1 cellular context compared by ENCODE assay signal in genomic region chr6:49918787-49919186, GRCh38.
TF ChIP-seq lines count a peak whose summit lies in the region.

No MANE protein-coding gene starts in this region.

TF ChIP-seq in HepG2, 621 proteins besides CTCF, POLR2A, EP300 and RAD21 (continued from another document):
- TF ChIP-seq DZIP1 (CRISPR knock-in tag; IDR thresholded peaks at IDR 0.05), result no peak
- no peak for TF ChIP-seq CBFB (CRISPR knock-in tag; IDR thresholded peaks at IDR 0.05)
- no peak for TF ChIP-seq MYC (CRISPR knock-in tag; IDR thresholded peaks at IDR 0.05; ENCODE audit: borderline replicate concordance)
- TF ChIP-seq U2AF2 (IDR thresholded peaks at IDR 0.05; ENCODE audit: low read depth, low read length), result no peak
- TF ChIP-seq ARNT (IDR thresholded peaks at IDR 0.05), result no peak
- TF ChIP-seq FLYWCH1 (CRISPR knock-in tag; IDR thresholded peaks at IDR 0.05), result no peak
